In genomic region chr10:101014230-101014884, GRCh38 we compare ENCODE assay signal across 8 cellular contexts. TPM values are rescaled to one million over a fixed set of nuclear protein-coding genes. Genes with fewer than 3 reads are reported as not detected.
A peak's percentile ranks its signal among the peaks of the same experiment; 100 is the strongest.
DNase-seq lines count a peak whose midpoint lies in the region; ATAC-seq and TF ChIP-seq lines count a peak whose summit lies in the region.

No MANE protein-coding gene starts in this region.

- H3K4me3 ChIP-seq in BLaER1 (no peak overlapping the region), GM23338 (no peak overlapping the region), fibroblast of the aortic adventitia (ENCODE audit: low read depth, low read length) (no peak overlapping the region), thoracic aorta (no peak overlapping the region)

- H2AFZ ChIP-seq in GM23338, result no peak overlapping the region

- no peaks in the 10 kb centered on the region; the same call in 2 of the 3 replicates for H3K36me3 Mint-ChIP-seq in GM23338 (ENCODE audit: low read depth)
- H3K36me3 Mint-ChIP-seq in activated T-helper 17 cell treated with anti-CD3 and anti-CD28 coated beads, Interleukin-2, amount 50 U/mL, for 72 hours (ENCODE audit: low read depth), result no peaks in the 10 kb centered on the region

- no peaks in the 10 kb centered on the region; the same call in 2 of the 3 replicates for H3K9me3 Mint-ChIP-seq in GM23338
- H3K9me3 Mint-ChIP-seq in activated T-helper 17 cell treated with anti-CD3 and anti-CD28 coated beads, Interleukin-2, amount 50 U/mL, for 72 hours, result no peaks in the 10 kb centered on the region

- no peaks in the 10 kb centered on the region for H3K9me2 ChIP-seq in GM23338 (ENCODE audit: insufficient read depth)

- no peak overlapping the region for H3K4me3 Mint-ChIP-seq in GM23338
- H3K4me3 Mint-ChIP-seq in activated T-helper 17 cell treated with anti-CD3 and anti-CD28 coated beads, Interleukin-2, amount 50 U/mL, for 72 hours, result no peak overlapping the region

- no peak overlapping the region for H3K9ac ChIP-seq in BLaER1

- 0 out of 2 replicates have a peak, but pooled peaks cover 4% of the 10 kb centered on the region for H3F3A ChIP-seq in GM23338 (replicated peaks; ENCODE audit: low read depth)

- ATAC-seq in GM23338 (peak; percentile 23), thoracic aorta (ENCODE audit: insufficient number of reproducible peaks, low FRiP score, low read depth) (peak; percentile 34)
- peak; percentile 20 for ATAC-seq in activated T-helper 17 cell treated with anti-CD3 and anti-CD28 coated beads, Interleukin-2, amount 50 U/mL, for 72 hours (replicated peaks)

- H3K27me3 Mint-ChIP-seq in GM23338 (ENCODE audit: insufficient read depth, low read depth, poor library complexity), result peaks cover 56% of the 10 kb centered on the region
- peaks cover 25% of the 10 kb centered on the region for H3K27me3 Mint-ChIP-seq in activated T-helper 17 cell treated with anti-CD3 and anti-CD28 coated beads, Interleukin-2, amount 50 U/mL, for 72 hours

- H3K36me3 ChIP-seq in BLaER1 (no peaks in the 10 kb centered on the region), GM23338 (ENCODE audit: insufficient read depth) (no peaks in the 10 kb centered on the region), thoracic aorta (no peaks in the 10 kb centered on the region)

- H3K4me1 Mint-ChIP-seq in GM23338, result peaks cover 23% of the 10 kb centered on the region
- peaks cover 20% of the 10 kb centered on the region for H3K4me1 Mint-ChIP-seq in activated T-helper 17 cell treated with anti-CD3 and anti-CD28 coated beads, Interleukin-2, amount 50 U/mL, for 72 hours

- no peak overlapping the region for H3K27ac Mint-ChIP-seq in GM23338
- H3K27ac Mint-ChIP-seq in activated T-helper 17 cell treated with anti-CD3 and anti-CD28 coated beads, Interleukin-2, amount 50 U/mL, for 72 hours, result peak overlapping the region; percentile 59

- peak; percentile 78 to 89 for TF ChIP-seq CTCF in GM23338 (conservative IDR thresholded peaks at IDR 0.05; ENCODE audit: low read depth in 2 of 2)
- TF ChIP-seq CTCF in fibroblast of the aortic adventitia (IDR thresholded peaks at IDR 0.05; ENCODE audit: insufficient read depth, low read length), result peak; percentile 97
- TF ChIP-seq CTCF in thoracic aorta (IDR thresholded peaks at IDR 0.05), result peak; percentile 91

- no peaks in the 10 kb centered on the region for H3K79me2 ChIP-seq in GM23338 (replicated peaks; ENCODE audit: insufficient read depth)

- H3K9me3 ChIP-seq in BLaER1 (no peaks in the 10 kb centered on the region), thoracic aorta (no peaks in the 10 kb centered on the region)

- no peaks in the 10 kb centered on the region for H4K20me1 ChIP-seq in BLaER1
- H4K20me1 ChIP-seq in GM23338 (replicated peaks; ENCODE audit: insufficient read depth), result no peaks in the 10 kb centered on the region

- DNase-seq in GM23338 (ENCODE audit: low spot score) (peak; percentile 85), OCI-M1 (lab: John Stamatoyannopoulos, UW) (peak; percentile 88), fibroblast of the aortic adventitia (ENCODE audit: low read depth) (peak; percentile 70), occipital lobe (lab: John Stamatoyannopoulos, UW) (peak; percentile 64), thoracic aorta (ENCODE audit: low spot score) (peak; percentile 51), COLO829 (ENCODE audit: low spot score) (no peak)

- H3K27me3 ChIP-seq in BLaER1 (no peaks in the 10 kb centered on the region), GM23338 (ENCODE audit: insufficient read depth) (peaks cover 45% of the 10 kb centered on the region), thoracic aorta (replicated peaks; ENCODE audit: insufficient read depth) (no peaks in the 10 kb centered on the region)

- H3K27ac ChIP-seq in BLaER1 (no peak overlapping the region), GM23338 (ENCODE audit: low read depth) (no peak overlapping the region), thoracic aorta (no peak overlapping the region)

- H3K4me1 ChIP-seq in BLaER1 (peaks cover 69% of the 10 kb centered on the region), GM23338 (ENCODE audit: insufficient read depth) (peaks cover 23% of the 10 kb centered on the region; the same call in 1 of the 2 replicates), thoracic aorta (ENCODE audit: control insufficient read depth in 1 of 2, low read depth in 2 of 2) (peaks cover 0 to 19% of the 10 kb centered on the region in 2 donors)

- H3K4me2 ChIP-seq in BLaER1 (peak overlapping the region; percentile 33), GM23338 (peak overlapping the region; percentile 48; the same call in 1 of the 2 replicates)

TF ChIP-seq in GM23338, 12 proteins besides CTCF, POLR2A, EP300 and RAD21 (continues in another document):
- TF ChIP-seq EZH2 (IDR thresholded peaks at IDR 0.05; ENCODE audit: low read depth, unreplicated experiment) (no peak), EZH2phosphoT487 (IDR thresholded peaks at IDR 0.05; ENCODE audit: unreplicated experiment) (no peak), POLR2AphosphoS5 (IDR thresholded peaks at IDR 0.05; ENCODE audit: low read depth) (no peak), NANOG (IDR thresholded peaks at IDR 0.05; ENCODE audit: borderline replicate concordance) (no peak)

RNA-seq across cellular contexts. Expression of gene LZTS2, which starts 14.7 kb away (rescaled TPM):
- total RNA-seq in GM23338 (2014; rRNA removed; shearing (Covaris generic)), result 62.8 and 88.3 TPM in 2 replicates
- 27.6 and 28.8 TPM in 2 replicates for polyA plus RNA-seq in GM23338 (2016; fragmentation: Nextera tagmentation; extraction: Ambion mirVana)
- total RNA-seq in activated T-helper 17 cell treated with anti-CD3 and anti-CD28 coated beads, Interleukin-2, amount 50 U/mL, for 72 hours, result 10 to 100 TPM; 15.0 to 24.8 TPM
- total RNA-seq in fibroblast of the aortic adventitia (ENCODE audit: low replicate concordance) (91.7 and 175 TPM in 2 replicates), occipital lobe (15.4 TPM), thoracic aorta (100 to 1,000 TPM; 127 to 165 TPM)

RNA-seq across cellular contexts. Expression of gene PDZD7, which starts 16.6 kb away (rescaled TPM):
- total RNA-seq in GM23338 (2014; rRNA removed; shearing (Covaris generic)), result 1.7 and 2.3 TPM in 2 replicates
- 1.5 and 1.7 TPM in 2 replicates for polyA plus RNA-seq in GM23338 (2016; fragmentation: Nextera tagmentation; extraction: Ambion mirVana)
- total RNA-seq in activated T-helper 17 cell treated with anti-CD3 and anti-CD28 coated beads, Interleukin-2, amount 50 U/mL, for 72 hours, result 1 to 10 TPM in 1 of 2 donors, under 1 TPM in 1; 0.48 to 2.9 TPM
- total RNA-seq in fibroblast of the aortic adventitia (ENCODE audit: low replicate concordance), result 0.16 and 0.27 TPM in 2 replicates
- total RNA-seq in occipital lobe, result 4.5 TPM
- 1 to 10 TPM in 1 of 2 donors, under 1 TPM in 1; 0.14 to 1.1 TPM for total RNA-seq in thoracic aorta

RNA-seq across cellular contexts. Expression of gene SFXN3, which starts 16.7 kb away (rescaled TPM):
- total RNA-seq in GM23338 (2014; rRNA removed; shearing (Covaris generic)), result 2.3 and 3.8 TPM in 2 replicates
- polyA plus RNA-seq in GM23338 (2016; fragmentation: Nextera tagmentation; extraction: Ambion mirVana), result 0.68 and 0.73 TPM in 2 replicates
- total RNA-seq in activated T-helper 17 cell treated with anti-CD3 and anti-CD28 coated beads, Interleukin-2, amount 50 U/mL, for 72 hours, result 100 to 1,000 TPM in 1 of 2 donors, 10 to 100 TPM in 1; 45.9 to 150 TPM
- total RNA-seq in fibroblast of the aortic adventitia (ENCODE audit: low replicate concordance) (56.6 and 83.2 TPM in 2 replicates), occipital lobe (44.0 TPM), thoracic aorta (100 to 1,000 TPM; 136 to 206 TPM)

RNA-seq across cellular contexts. Expression of gene TWNK, which starts 27.0 kb away (rescaled TPM):
- 24.5 and 29.4 TPM in 2 replicates for total RNA-seq in GM23338 (2014; rRNA removed; shearing (Covaris generic))
- polyA plus RNA-seq in GM23338 (2016; fragmentation: Nextera tagmentation; extraction: Ambion mirVana), result 11.4 and 12.2 TPM in 2 replicates
- total RNA-seq in activated T-helper 17 cell treated with anti-CD3 and anti-CD28 coated beads, Interleukin-2, amount 50 U/mL, for 72 hours, result 10 to 100 TPM; 12.0 to 24.9 TPM
- total RNA-seq in fibroblast of the aortic adventitia (ENCODE audit: low replicate concordance) (4.1 and 4.8 TPM in 2 replicates), occipital lobe (4.7 TPM), thoracic aorta (10 to 100 TPM in 1 of 2 donors, 1 to 10 TPM in 1; 5.3 to 16.6 TPM)

RNA-seq across cellular contexts. Expression of gene MRPL43, which starts 27.1 kb away (rescaled TPM):
- total RNA-seq in GM23338 (2014; rRNA removed; shearing (Covaris generic)), result 60.4 and 76.9 TPM in 2 replicates
- polyA plus RNA-seq in GM23338 (2016; fragmentation: Nextera tagmentation; extraction: Ambion mirVana), result 124 and 126 TPM in 2 replicates
- 10 to 100 TPM; 50.1 to 58.7 TPM for total RNA-seq in activated T-helper 17 cell treated with anti-CD3 and anti-CD28 coated beads, Interleukin-2, amount 50 U/mL, for 72 hours
- 27.8 and 38.2 TPM in 2 replicates for total RNA-seq in fibroblast of the aortic adventitia (ENCODE audit: low replicate concordance)
- 37.9 TPM for total RNA-seq in occipital lobe
- 10 to 100 TPM; 51.9 to 56.6 TPM for total RNA-seq in thoracic aorta
